In genomic region chr17:75846701-75847594, GRCh38 we compare ENCODE assay signal across 1 cellular context.
TF ChIP-seq lines count a peak whose summit lies in the region.

No MANE protein-coding gene starts in this region.

TF ChIP-seq in HepG2, 621 proteins besides CTCF, POLR2A, EP300 and RAD21 (continued from another document and continues in another):
- TF ChIP-seq ZBTB49 (CRISPR knock-in tag; IDR thresholded peaks at IDR 0.05; ENCODE audit: borderline replicate concordance) (0 out of 2 replicates have a peak, but pooled peaks have one; percentile 64), MEIS1 (CRISPR knock-in tag; IDR thresholded peaks at IDR 0.05; ENCODE audit: borderline replicate concordance) (peak; percentile 97), HCFC1 (IDR thresholded peaks at IDR 0.05; ENCODE audit: low read depth, low read length) (no peak; the same call in 1 of the 2 replicates), ZUFSP (CRISPR knock-in tag; IDR thresholded peaks at IDR 0.05; ENCODE audit: borderline replicate concordance) (no peak), CENPX (CRISPR knock-in tag; IDR thresholded peaks at IDR 0.05) (no peak), ZMAT3 (CRISPR knock-in tag; conservative IDR thresholded peaks at IDR 0.05) (peak; percentile 96), ZNF557 (CRISPR knock-in tag; IDR thresholded peaks at IDR 0.05) (no peak), ZNF317 (CRISPR knock-in tag; IDR thresholded peaks at IDR 0.05) (peak; percentile 76), NFIC (IDR thresholded peaks at IDR 0.05; ENCODE audit: low read length) (no peak; the same call in 1 of the 2 replicates), HOXA9 (CRISPR knock-in tag; IDR thresholded peaks at IDR 0.05; ENCODE audit: borderline replicate concordance) (0 out of 2 replicates have a peak, but pooled peaks have one; percentile 75), ZNF3 (CRISPR knock-in tag; IDR thresholded peaks at IDR 0.05) (peak; percentile 67; the same call in 1 of the 2 replicates), ZNF282 (IDR thresholded peaks at IDR 0.05; ENCODE audit: partially characterized antibody) (no peak), ZKSCAN1 (IDR thresholded peaks at IDR 0.05; ENCODE audit: low read length) (0 out of 2 replicates have a peak, but pooled peaks have one; percentile 9), SRSF9 (IDR thresholded peaks at IDR 0.05; ENCODE audit: borderline replicate concordance, insufficient read depth, low read depth, low read length, poor library complexity, severe bottlenecking) (no peak), POGK (CRISPR knock-in tag; conservative IDR thresholded peaks at IDR 0.05) (peak; percentile 93), ZNF260 (CRISPR knock-in tag; IDR thresholded peaks at IDR 0.05; ENCODE audit: borderline replicate concordance, low read depth) (no peak; the same call in 1 of the 2 replicates), ZNF713 (CRISPR knock-in tag; IDR thresholded peaks at IDR 0.05) (peak; percentile 92; the same call in 1 of the 2 replicates), ZNF513 (CRISPR knock-in tag; conservative IDR thresholded peaks at IDR 0.05) (no peak), PCBP1 (IDR thresholded peaks at IDR 0.05; ENCODE audit: borderline replicate concordance, low read depth, low read length) (0 out of 2 replicates have a peak, but pooled peaks have one; percentile 27), ZNF567 (CRISPR knock-in tag; IDR thresholded peaks at IDR 0.05; ENCODE audit: borderline replicate concordance) (no peak), NFAT5 (CRISPR knock-in tag; IDR thresholded peaks at IDR 0.05) (peak; percentile 89; the same call in 1 of the 2 replicates), GLI4 (CRISPR knock-in tag; IDR thresholded peaks at IDR 0.05; ENCODE audit: borderline replicate concordance) (0 out of 2 replicates have a peak, but pooled peaks have one; percentile 19), FOXM1 (CRISPR knock-in tag; IDR thresholded peaks at IDR 0.05) (no peak), BATF2 (CRISPR knock-in tag; IDR thresholded peaks at IDR 0.05) (peak; percentile 82; the same call in 1 of the 2 replicates), MXI1 (IDR thresholded peaks at IDR 0.05; ENCODE audit: borderline replicate concordance, low read depth, low read length) (peak; percentile 93; the same call in 2 of the 3 replicates), ZNF232 (CRISPR knock-in tag; IDR thresholded peaks at IDR 0.05; ENCODE audit: borderline replicate concordance) (peak; percentile 91; the same call in 1 of the 2 replicates), ZNF18 (CRISPR knock-in tag; IDR thresholded peaks at IDR 0.05; ENCODE audit: insufficient replicate concordance) (peak; percentile 74), MLXIP (CRISPR knock-in tag; IDR thresholded peaks at IDR 0.05; ENCODE audit: borderline replicate concordance) (0 out of 2 replicates have a peak, but pooled peaks have one; percentile 43), POGZ (CRISPR knock-in tag; IDR thresholded peaks at IDR 0.05) (peak; percentile 58; the same call in 1 of the 2 replicates), ZNF335 (CRISPR knock-in tag; IDR thresholded peaks at IDR 0.05) (0 out of 2 replicates have a peak, but pooled peaks have one; percentile 30), THAP7 (CRISPR knock-in tag; IDR thresholded peaks at IDR 0.05) (peak; percentile 84; the same call in 1 of the 2 replicates), RBAK (CRISPR knock-in tag; IDR thresholded peaks at IDR 0.05) (no peak; the same call in 1 of the 2 replicates), E2F5 (CRISPR knock-in tag; conservative IDR thresholded peaks at IDR 0.05) (no peak; the same call in 1 of the 2 replicates), ZNF274 (CRISPR knock-in tag; IDR thresholded peaks at IDR 0.05) (peak; percentile 92), ZNF577 (CRISPR knock-in tag; IDR thresholded peaks at IDR 0.05; ENCODE audit: borderline replicate concordance, low read depth) (no peak), ZNF264 (CRISPR knock-in tag; IDR thresholded peaks at IDR 0.05) (peak; percentile 69), ETV6 (CRISPR knock-in tag; conservative IDR thresholded peaks at IDR 0.05) (peak; percentile 71; the same call in 1 of the 2 replicates), NFKB2 (CRISPR knock-in tag; IDR thresholded peaks at IDR 0.05; ENCODE audit: borderline replicate concordance) (peak; percentile 83; the same call in 1 of the 2 replicates), XRCC5 (optimal IDR thresholded peaks at IDR 0.05; ENCODE audit: low read length) (peak; percentile 91)
